ENCODE assay signal across 1 cellular context in genomic region chr17:72684405-72685020, GRCh38.
TF ChIP-seq lines count a peak whose summit lies in the region.

No MANE protein-coding gene starts in this region.

TF ChIP-seq in IMR-90, 13 proteins besides CTCF, POLR2A, EP300 and RAD21:
- TF ChIP-seq MAFK (IDR thresholded peaks at IDR 0.05; ENCODE audit: low read depth, low read length) (no peak), CHD1 (IDR thresholded peaks at IDR 0.05; ENCODE audit: low read depth, low read length) (no peak), MXI1 (IDR thresholded peaks at IDR 0.05; ENCODE audit: borderline replicate concordance, low read depth, low read length) (no peak), SMC3 (IDR thresholded peaks at IDR 0.05; ENCODE audit: low read depth, low read length) (no peak), NFE2L2 (IDR thresholded peaks at IDR 0.05; ENCODE audit: low read depth, low read length) (no peak), FOS (IDR thresholded peaks at IDR 0.05; ENCODE audit: low read depth, low read length) (no peak), CEBPB (IDR thresholded peaks at IDR 0.05; ENCODE audit: low read depth, low read length) (no peak), MAZ (IDR thresholded peaks at IDR 0.05; ENCODE audit: borderline replicate concordance, low read depth, low read length) (no peak), BHLHE40 (IDR thresholded peaks at IDR 0.05; ENCODE audit: low read depth, low read length) (no peak), RCOR1 (IDR thresholded peaks at IDR 0.05; ENCODE audit: insufficient replicate concordance, low read length) (no peak), RFX5 (IDR thresholded peaks at IDR 0.05; ENCODE audit: low read depth, low read length) (no peak)
- TF ChIP-seq, protein P1, sequence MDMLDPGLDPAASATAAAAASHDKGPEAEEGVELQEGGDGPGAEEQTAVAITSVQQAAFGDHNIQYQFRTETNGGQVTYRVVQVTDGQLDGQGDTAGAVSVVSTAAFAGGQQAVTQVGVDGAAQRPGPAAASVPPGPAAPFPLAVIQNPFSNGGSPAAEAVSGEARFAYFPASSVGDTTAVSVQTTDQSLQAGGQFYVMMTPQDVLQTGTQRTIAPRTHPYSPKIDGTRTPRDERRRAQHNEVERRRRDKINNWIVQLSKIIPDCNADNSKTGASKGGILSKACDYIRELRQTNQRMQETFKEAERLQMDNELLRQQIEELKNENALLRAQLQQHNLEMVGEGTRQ (IDR thresholded peaks at IDR 0.05; ENCODE audit: low read depth, low read length) = no peak
- TF ChIP-seq, protein P2, sequence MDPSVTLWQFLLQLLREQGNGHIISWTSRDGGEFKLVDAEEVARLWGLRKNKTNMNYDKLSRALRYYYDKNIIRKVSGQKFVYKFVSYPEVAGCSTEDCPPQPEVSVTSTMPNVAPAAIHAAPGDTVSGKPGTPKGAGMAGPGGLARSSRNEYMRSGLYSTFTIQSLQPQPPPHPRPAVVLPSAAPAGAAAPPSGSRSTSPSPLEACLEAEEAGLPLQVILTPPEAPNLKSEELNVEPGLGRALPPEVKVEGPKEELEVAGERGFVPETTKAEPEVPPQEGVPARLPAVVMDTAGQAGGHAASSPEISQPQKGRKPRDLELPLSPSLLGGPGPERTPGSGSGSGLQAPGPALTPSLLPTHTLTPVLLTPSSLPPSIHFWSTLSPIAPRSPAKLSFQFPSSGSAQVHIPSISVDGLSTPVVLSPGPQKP (IDR thresholded peaks at IDR 0.05; ENCODE audit: borderline replicate concordance, low read depth, low read length) = no peak
